9 cellular contexts compared by ENCODE assay signal in the genomic region with DNA sequence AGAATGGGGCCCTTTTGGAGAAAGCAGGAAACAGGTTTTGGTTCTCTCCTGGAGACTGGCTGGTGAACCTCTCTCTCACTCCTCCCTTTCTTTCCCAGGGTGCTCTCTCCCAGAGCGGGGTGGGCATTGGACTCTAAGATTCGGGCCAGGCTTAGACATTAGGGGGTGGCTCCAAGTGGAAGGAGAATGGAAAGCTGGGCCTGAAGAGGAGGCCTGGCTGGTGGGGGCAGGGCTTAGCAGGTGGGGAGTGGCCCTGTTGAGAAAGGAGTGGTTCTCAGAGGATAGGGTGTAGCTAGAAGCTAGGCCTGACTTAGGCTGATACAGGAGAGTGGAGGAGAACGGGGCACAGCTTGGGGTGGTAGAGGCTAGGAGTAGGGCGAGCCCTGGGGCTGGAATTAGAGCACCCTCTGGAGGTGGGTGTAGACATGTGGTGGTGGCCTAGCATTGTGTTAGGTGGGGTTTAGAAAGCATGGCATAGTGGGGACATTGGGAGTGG. TPM values are rescaled to one million over a fixed set of nuclear protein-coding genes. Genes with fewer than 3 reads are reported as not detected.
A peak's percentile ranks its signal among the peaks of the same experiment; 100 is the strongest.
DNase-seq lines count a peak whose midpoint lies in the region; ATAC-seq and TF ChIP-seq lines count a peak whose summit lies in the region.
"Had no signal": no experiment of that assay in that cellular context is flagged by ENCODE, and none has a peak within 500 bp of the region (broad histone marks: within the 10 kb centered on the region; RNA-seq: fewer than 3 reads in every experiment).

No MANE protein-coding gene starts in this region.

- DNase-seq in HL-60 (ENCODE audit: low read depth in 1 of 2, low spot score in 1 of 2) (peak in 1 of 2 experiments; percentile 72), SW480 (ENCODE audit: low spot score) (peak; percentile 46), esophagus squamous epithelium (lab: John Stamatoyannopoulos, UW) (no peak), GM13977 (ENCODE audit: low spot score) (no peak), NCI-H1048 (lab: John Stamatoyannopoulos, UW) (no peak)
- DNase-seq: NCI-H69; stimulated activated CD4-positive, alpha-beta T cell treated with anti-CD3 and anti-CD28 coated beads, Interleukin-4, amount 100 ng/mL, for 24 hours had no signal

- TF ChIP-seq CTCF in HL-60 (IDR thresholded peaks at IDR 0.05; ENCODE audit: insufficient read depth, low read length) (peak; percentile 22), esophagus squamous epithelium (IDR thresholded peaks at IDR 0.05) (peak in 2 of 6 experiments; percentile 5 to 11), GM13977 (IDR thresholded peaks at IDR 0.05; ENCODE audit: extremely low read depth, insufficient read depth, missing control alignments) (no peak)

- H3K9ac ChIP-seq in skeletal muscle tissue (ENCODE audit: low read depth in 1 of 3, low read length in 3 of 3) = no peak overlapping the region

- in situ Hi-C loops in GM13977 (cut with MboI; ENCODE audit: low pct_unique_long_range_greater_than_20kb, low sequenced_read_pairs, unreplicated experiment) = no loop called here

- H3K27ac ChIP-seq in HL-60 (replicated peaks) = peak overlapping the region; percentile 75
- H3K27ac ChIP-seq in esophagus squamous epithelium = peak overlapping the region; percentile 81 to 96 (median 90)
- H3K27ac ChIP-seq in skeletal muscle tissue (ENCODE audit: low read depth, low read length) = peak overlapping the region; percentile 0

- H3K4me1 ChIP-seq in esophagus squamous epithelium (peaks cover 0 to 57% (median 7%) of the 10 kb centered on the region in 3 donors), skeletal muscle tissue (ENCODE audit: control insufficient read depth in 3 of 3, insufficient read depth in 3 of 3, low read length in 3 of 3) (peaks cover 0 to 26% (median 14%) of the 10 kb centered on the region in 3 donors)

- no peak for TF ChIP-seq POLR2A in esophagus squamous epithelium (IDR thresholded peaks at IDR 0.05)

- ATAC-seq in GM21381 (IDR thresholded peaks at IDR 0.05; ENCODE audit: unreplicated experiment) = no peak

- H3K4me3 ChIP-seq in HL-60 (replicated peaks; ENCODE audit: insufficient read depth, low read length) = no peak overlapping the region; the same call in 1 of the 2 replicates
- no peak overlapping the region for H3K4me3 ChIP-seq in esophagus squamous epithelium
- H3K4me3 ChIP-seq in skeletal muscle tissue (ENCODE audit: low read length in 3 of 3) = no peak overlapping the region

- peaks cover 0 to 73% (median 0%) of the 10 kb centered on the region in 3 donors for H3K36me3 ChIP-seq in esophagus squamous epithelium
- peaks cover 11 to 33% (median 23%) of the 10 kb centered on the region in 3 donors for H3K36me3 ChIP-seq in skeletal muscle tissue (ENCODE audit: control insufficient read depth in 3 of 3, insufficient read depth in 3 of 3, low read length in 3 of 3)

- H3K9me3 ChIP-seq in esophagus squamous epithelium (no peaks in the 10 kb centered on the region), skeletal muscle tissue (ENCODE audit: control insufficient read depth in 3 of 3, low read length in 3 of 3) (no peaks in the 10 kb centered on the region)

- H3K27me3 ChIP-seq in HL-60 (ENCODE audit: insufficient read depth, poor library complexity, severe bottlenecking) = no peaks in the 10 kb centered on the region
- no peaks in the 10 kb centered on the region for H3K27me3 ChIP-seq in esophagus squamous epithelium
- peaks cover 0 to 5% (median 0%) of the 10 kb centered on the region in 3 donors for H3K27me3 ChIP-seq in skeletal muscle tissue (ENCODE audit: control insufficient read depth in 3 of 3, insufficient read depth in 3 of 3, low read length in 3 of 3)

- 20 to 62% methylated on average over 2 of the region's 4 CpGs for WGBS in esophagus squamous epithelium, 2 donors

- intact Hi-C loops in esophagus squamous epithelium (cut with DNase I) = no loop called here

RNA-seq across cellular contexts. Expression of a gene that starts 5.7 kb away (rescaled TPM):
- total RNA-seq in esophagus squamous epithelium (100 to 1,000 TPM; 134 to 187 (median 152) TPM), skeletal muscle tissue (19.3 TPM)

RNA-seq across cellular contexts. Expression of a gene that starts 8.8 kb away (rescaled TPM):
- total RNA-seq in esophagus squamous epithelium (10 to 100 TPM; 15.7 to 33.8 (median 19.9) TPM), skeletal muscle tissue (2.6 TPM)

RNA-seq across cellular contexts. Expression of a gene that starts 14.8 kb away (rescaled TPM):
- total RNA-seq in esophagus squamous epithelium (10 to 100 TPM in 1 of 4 donors, 1 to 10 TPM in 3; 5.1 to 15.0 (median 8.5) TPM), skeletal muscle tissue (2.1 TPM)

RNA-seq across cellular contexts. Expression of a gene that starts 22.6 kb away (rescaled TPM):
- under 1 TPM; 0.15 to 0.57 (median 0.37) TPM for total RNA-seq in esophagus squamous epithelium
- 1.0 TPM for total RNA-seq in skeletal muscle tissue

RNA-seq across cellular contexts. Expression of a gene that starts 53.9 kb away (rescaled TPM):
- total RNA-seq in esophagus squamous epithelium (10 to 100 TPM; 16.2 to 21.5 (median 19.2) TPM), skeletal muscle tissue (20.4 TPM)

Comparison
In these comparisons a context has a peak if more than half of its experiments do, and no peak if none do; other contexts are left out.
1. H3K27ac ChIP-seq: peak in every context shown above with its lines; median percentile 90 in esophagus squamous epithelium; 75 in HL-60; 0 in skeletal muscle tissue.